8 cellular contexts compared by ENCODE assay signal in the genomic region with DNA sequence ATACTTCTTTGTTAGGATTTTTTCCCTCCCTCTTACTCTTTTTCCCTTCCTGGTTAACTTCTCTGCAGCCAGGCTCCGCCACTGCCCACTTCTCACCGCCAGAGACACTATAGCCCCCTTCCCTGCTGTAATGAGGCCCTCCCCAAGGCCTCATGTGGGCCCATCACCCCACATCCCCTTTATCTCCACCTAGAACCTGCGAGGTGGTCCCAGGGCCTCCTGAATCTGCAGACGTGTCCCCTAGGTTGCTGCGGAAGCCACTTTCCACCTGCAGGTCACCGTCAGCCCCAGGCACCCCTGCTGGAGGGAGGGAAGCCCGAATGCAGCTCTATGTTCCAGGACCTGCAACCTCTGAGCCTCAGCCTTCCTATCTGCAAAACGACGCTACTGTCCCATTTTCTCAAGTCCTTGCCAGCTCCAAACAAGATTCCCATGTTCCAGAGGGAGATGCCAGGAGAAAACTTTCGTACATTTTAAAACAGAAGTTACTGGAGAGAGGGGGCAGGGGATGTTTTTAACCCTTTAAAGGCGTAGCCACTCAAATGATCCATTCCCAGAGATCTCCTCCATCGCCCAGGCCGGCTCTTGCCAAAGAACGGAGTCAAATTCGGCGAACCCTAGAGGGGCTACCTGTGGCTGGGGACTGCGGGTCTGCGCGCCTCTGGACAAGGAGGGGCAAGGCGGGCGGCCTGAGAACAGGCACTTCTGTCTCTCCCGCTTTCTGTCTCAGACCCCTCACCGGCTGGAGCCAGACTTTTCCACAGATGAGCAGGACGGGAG. TPM values are rescaled to one million over a fixed set of nuclear protein-coding genes. Genes with fewer than 3 reads are reported as not detected.
A peak's percentile ranks its signal among the peaks of the same experiment; 100 is the strongest.
DNase-seq lines count a peak whose midpoint lies in the region; ATAC-seq, FAIRE-seq and TF ChIP-seq lines count a peak whose summit lies in the region.

No MANE protein-coding gene starts in this region.

- H3K4me1 Mint-ChIP-seq in type B pancreatic cell (ENCODE audit: unreplicated experiment) = peaks cover 38% of the 10 kb centered on the region

- peak overlapping the region; percentile 95 for H3K27ac Mint-ChIP-seq in type B pancreatic cell

- CTCF ChIA-PET in PC-3 (lab: Charles Lee) = no interaction called here

- no peaks in the 10 kb centered on the region for H4K20me1 ChIP-seq in PC-3 (ENCODE audit: low read length)

- POLR2A ChIA-PET in PC-3 (lab: Charles Lee; ENCODE audit: unreplicated experiment) = interaction anchor here (0.7 kb wide), 2 partner anchors 46 to 551 kb away, joined by 3 to 4 read pairs; no protein-coding TSS in a partner anchor

- H3K9ac ChIP-seq in PC-3 (ENCODE audit: low read length) (peak overlapping the region; percentile 54; the same call in 1 of the 2 replicates), duodenal mucosa (ENCODE audit: low read depth in 1 of 2, low read length in 2 of 2) (peak overlapping the region; percentile 28 to 52)

- H3K9me3 Mint-ChIP-seq in type B pancreatic cell = no peaks in the 10 kb centered on the region

- H3K79me2 ChIP-seq in PC-3 (ENCODE audit: low read length) = no peaks in the 10 kb centered on the region

- H3K4me3 ChIP-seq in PC-3 (ENCODE audit: low read length) (peak overlapping the region; percentile 72), duodenal mucosa (ENCODE audit: low read depth in 1 of 2, low read length in 2 of 2) (peak overlapping the region; percentile 71 to 73)

- H3K36me3 Mint-ChIP-seq in type B pancreatic cell = peaks cover 7% of the 10 kb centered on the region

- DNase-seq in NCI-H1105 treated with DMSO at 0.1 percent for 48 hours (lab: John Stamatoyannopoulos, UW) = peak; percentile 20
- no peak for DNase-seq in NCI-H1105 (lab: John Stamatoyannopoulos, UW)
- no peak for DNase-seq in PC-3
- peak; percentile 77 to 79 for DNase-seq in lung microvascular endothelial cell (ENCODE audit: low read depth in 2 of 2)
- no peak for DNase-seq in type B pancreatic cell (ENCODE audit: extremely low spot score, unreplicated experiment)
- no peak for DNase-seq in NAMALWA (ENCODE audit: low spot score)
- no peak for DNase-seq in frontal cortex (ENCODE audit: low spot score in 2 of 2)

- no peaks in the 10 kb centered on the region for H3F3A ChIP-seq in PC-3 (ENCODE audit: low read length, unreplicated experiment)

- TSS peak; percentile 62 for BruUV-seq in PC-3 (replicated peaks; lab: Mats Ljungman, UMichigan)

- peak overlapping the region; percentile 69; the same call in 1 of the 2 replicates for H2AFZ ChIP-seq in PC-3 (ENCODE audit: low read length)

- H3K27me3 ChIP-seq in PC-3 (ENCODE audit: low read length) (no peaks in the 10 kb centered on the region), duodenal mucosa (ENCODE audit: control insufficient read depth in 1 of 2, insufficient read depth in 2 of 2, low read length in 2 of 2) (peaks cover 0 to 4% of the 10 kb centered on the region in 2 donors)

- H3K4me2 ChIP-seq in PC-3 (ENCODE audit: low read length) = peak overlapping the region; percentile 93

- H3K27ac ChIP-seq in PC-3 (ENCODE audit: low read length) (no peak overlapping the region), duodenal mucosa (ENCODE audit: low read depth, low read length) (peak overlapping the region; percentile 64)

- no peaks in the 10 kb centered on the region for H3K27me3 Mint-ChIP-seq in type B pancreatic cell

- peaks cover 34% of the 10 kb centered on the region for H3K4me1 ChIP-seq in PC-3 (ENCODE audit: insufficient read depth, low read length)
- peaks cover 6 to 14% of the 10 kb centered on the region in 2 donors for H3K4me1 ChIP-seq in duodenal mucosa (ENCODE audit: control insufficient read depth in 1 of 2, insufficient read depth in 2 of 2, low read length in 2 of 2)

- no peak for FAIRE-seq in frontal cortex (lab: Jason Lieb, UNC)

- H3K4me3 Mint-ChIP-seq in type B pancreatic cell = peak overlapping the region; percentile 89

- ATAC-seq in PC-3 = no peak

- intact Hi-C loops in PC-3 (cut with micrococcal nuclease) = loop anchor here (2.0 to 10.0 kb wide), 4 partner anchors 43 to 169 kb away; partner anchors contain the start of gene UBTD2

- H3K9me3 ChIP-seq in PC-3 (ENCODE audit: low read length) = no peaks in the 10 kb centered on the region
- no peaks in the 10 kb centered on the region for H3K9me3 ChIP-seq in duodenal mucosa (ENCODE audit: control insufficient read depth in 1 of 2, low read length in 2 of 2)

- 0 out of 2 replicates have a peak, but pooled peaks have one; percentile 13 for TF ChIP-seq CTCF in PC-3 (conservative IDR thresholded peaks at IDR 0.05; ENCODE audit: low read depth, low read length)
- peak; percentile 82 for TF ChIP-seq CTCF in type B pancreatic cell (conservative IDR thresholded peaks at IDR 0.05)

- H3K36me3 ChIP-seq in PC-3 (ENCODE audit: low read depth, low read length) (no peaks in the 10 kb centered on the region), duodenal mucosa (ENCODE audit: control insufficient read depth in 1 of 2, insufficient read depth in 2 of 2, low read length in 2 of 2) (no peaks in the 10 kb centered on the region)

- H3K9me2 ChIP-seq in PC-3 (replicated peaks; ENCODE audit: low read length) = no peaks in the 10 kb centered on the region

RNA-seq across cellular contexts. Expression of gene SH3PXD2B, which starts 0.9 kb away (rescaled TPM):
- 8.9 and 9.8 TPM in 2 replicates for total RNA-seq in PC-3 (2014; rRNA removed)
- total RNA-seq in lung microvascular endothelial cell = 13.5 and 15.3 TPM in 2 replicates
- 38.4 and 52.3 TPM in 2 replicates for total RNA-seq in type B pancreatic cell (ENCODE audit: low replicate concordance)
- 13.0 TPM for total RNA-seq in frontal cortex

Comparison
In these comparisons a context has a peak if more than half of its experiments do, and no peak if none do; other contexts are left out.
1. DNase-seq: peak in NCI-H1105 treated with DMSO at 0.1 percent for 48 hours (single experiment) and lung microvascular endothelial cell (2 of 2); none in NCI-H1105 (single experiment), PC-3 (single experiment), type B pancreatic cell (single experiment), NAMALWA (single experiment) and frontal cortex (0 of 2).